13 cellular contexts compared by ENCODE assay signal in genomic region chr5:112024769-112025168, GRCh38.
DNase-seq lines count a peak whose midpoint lies in the region; ATAC-seq, FAIRE-seq and TF ChIP-seq lines count a peak whose summit lies in the region.
"Had no signal": no experiment of that assay in that cellular context is flagged by ENCODE, and none has a peak within 500 bp of the region (broad histone marks: within the 10 kb centered on the region; RNA-seq: fewer than 3 reads in every experiment).

No MANE protein-coding gene starts in this region.

- H3K9ac ChIP-seq in astrocyte (ENCODE audit: low read length) (no peak overlapping the region), HepG2 (ENCODE audit: insufficient read depth, low read depth, low read length) (no peak overlapping the region)

- H3K27ac ChIP-seq in astrocyte (ENCODE audit: low read depth, low read length): no peak overlapping the region
- H3K27ac ChIP-seq in small intestine (ENCODE audit: low read depth in 1 of 2, low read length in 1 of 2): no peak overlapping the region
- no peak overlapping the region for H3K27ac ChIP-seq in HepG2 (ENCODE audit: extremely low read length, insufficient read depth, low read length)

- H4K20me1 ChIP-seq in astrocyte (ENCODE audit: insufficient read depth, low read length) (no peaks in the 10 kb centered on the region), HepG2 (ENCODE audit: insufficient read depth, low read length) (no peaks in the 10 kb centered on the region)

- CTCF ChIA-PET in HepG2 (lab: Yijun Ruan, JAX; ENCODE audit: low intra/inter-chr PET ratio, low total read pairs): no interaction called here

- no peaks in the 10 kb centered on the region for H3K4me1 Mint-ChIP-seq in astrocyte (ENCODE audit: low read depth, unreplicated experiment)

- no peaks in the 10 kb centered on the region for H3K9me3 ChIP-seq in astrocyte (ENCODE audit: insufficient read depth, low read depth, low read length)
- no peaks in the 10 kb centered on the region for H3K9me3 ChIP-seq in small intestine (ENCODE audit: control insufficient read depth, low read depth)
- H3K9me3 ChIP-seq in HepG2 (ENCODE audit: low read length): no peaks in the 10 kb centered on the region
- H3K9me3 ChIP-seq: Caco-2 had no signal

- POLR2A ChIA-PET in HepG2 (lab: Yijun Ruan, JAX): no interaction called here

- H3K36me3 ChIP-seq in astrocyte (ENCODE audit: insufficient read depth, low read length) (no peaks in the 10 kb centered on the region), small intestine (ENCODE audit: control insufficient read depth in 2 of 2, insufficient read depth in 2 of 2, low read length in 2 of 2) (no peaks in the 10 kb centered on the region), HepG2 (replicated peaks in 1 of 2; ENCODE audit: control insufficient read depth in 1 of 2, insufficient read depth in 2 of 2, low read length in 2 of 2) (no peaks in the 10 kb centered on the region)

- H3K27me3 ChIP-seq in astrocyte (ENCODE audit: insufficient read depth, low read length) (no peaks in the 10 kb centered on the region), small intestine (ENCODE audit: control insufficient read depth in 2 of 2, insufficient read depth in 2 of 2, low read length in 2 of 2) (no peaks in the 10 kb centered on the region), HepG2 (ENCODE audit: control insufficient read depth in 1 of 2, insufficient read depth in 2 of 2, low read length in 2 of 2) (no peaks in the 10 kb centered on the region)

- H3K79me2 ChIP-seq in astrocyte (ENCODE audit: insufficient read depth, low read length): no peaks in the 10 kb centered on the region
- no peaks in the 10 kb centered on the region for H3K79me2 ChIP-seq in HepG2 (ENCODE audit: insufficient read depth, low read length)

- H3K4me2 ChIP-seq in astrocyte (ENCODE audit: low read length) (no peak overlapping the region), HepG2 (ENCODE audit: low read depth, low read length) (no peak overlapping the region)

- no peak for TF ChIP-seq CTCF in astrocyte (IDR thresholded peaks at IDR 0.05; ENCODE audit: insufficient read depth, low read depth, low read length)
- TF ChIP-seq CTCF in HepG2 (CRISPR knock-in tag; IDR thresholded peaks at IDR 0.05): no peak

- no peaks in the 10 kb centered on the region for H3K27me3 Mint-ChIP-seq in astrocyte (ENCODE audit: low read depth, unreplicated experiment)

- H3K27ac Mint-ChIP-seq in astrocyte (ENCODE audit: unreplicated experiment): no peak overlapping the region

- no peak for TF ChIP-seq EP300 in HepG2 (IDR thresholded peaks at IDR 0.05; ENCODE audit: low read depth in 2 of 2, low read length in 2 of 2)
- no peak for TF ChIP-seq EP300 in HepG2 (CRISPR knock-in tag; IDR thresholded peaks at IDR 0.05; ENCODE audit: borderline replicate concordance)

- 51 to 60% (median 52%) methylated on average over 2 of the region's 2 CpGs for WGBS in small intestine, 3 donors
- WGBS in HepG2 (ENCODE audit: low lambda C conversion rate): 0% methylated on average over 2 of the region's 2 CpGs

- DNase-seq in GM19239 (ENCODE audit: insufficient read length, low spot score): no peak
- no peak for DNase-seq in astrocyte (ENCODE audit: low read depth)
- DNase-seq in fibroblast of peridontal ligament (ENCODE audit: extremely low read depth): peak; percentile 58
- peak; percentile 15 for DNase-seq in smooth muscle cell of the brain vasculature (ENCODE audit: low read depth, low spot score)
- no peak for DNase-seq in small intestine
- no peak for DNase-seq in HepG2 (ENCODE audit: low spot score)
- no peak for DNase-seq in AG20443 (ENCODE audit: low spot score)
- DNase-seq: Caco-2, NCI-H1092, NCI-H146, NCI-H2081, NCI-H510A treated with DMSO at 0.1 percent for 48 hours had no signal

- H3K4me3 Mint-ChIP-seq in astrocyte (ENCODE audit: unreplicated experiment): no peak overlapping the region

- no peak for TF ChIP-seq RAD21 in HepG2 (CRISPR knock-in tag; IDR thresholded peaks at IDR 0.05)

- no peaks in the 10 kb centered on the region for H3K36me3 Mint-ChIP-seq in astrocyte (ENCODE audit: low read depth, unreplicated experiment)

- intact Hi-C loops in HepG2 (cut with micrococcal nuclease; ENCODE audit: unreplicated experiment): no loop called here

- H3K4me1 ChIP-seq in astrocyte (ENCODE audit: insufficient read depth, low read length): no peaks in the 10 kb centered on the region
- H3K4me1 ChIP-seq in small intestine (ENCODE audit: control insufficient read depth in 2 of 2, insufficient read depth in 1 of 2, low read depth in 1 of 2, low read length in 1 of 2): no peaks in the 10 kb centered on the region
- H3K4me1 ChIP-seq in HepG2 (ENCODE audit: insufficient read depth, low read length): no peaks in the 10 kb centered on the region
- H3K4me1 ChIP-seq: Caco-2 had no signal

- ATAC-seq in HepG2: no peak

- TF ChIP-seq POLR2A in HepG2 (IDR thresholded peaks at IDR 0.05; ENCODE audit: insufficient read depth in 1 of 2, low read depth in 2 of 2, low read length in 2 of 2): no peak

- peaks cover 2% of the 10 kb centered on the region for H3K9me3 Mint-ChIP-seq in astrocyte (ENCODE audit: unreplicated experiment)

- H3K4me3 ChIP-seq in astrocyte (ENCODE audit: insufficient read depth, low read depth, low read length) (no peak overlapping the region), small intestine (ENCODE audit: low read depth in 1 of 2, low read length in 2 of 2) (no peak overlapping the region), HepG2 (replicated peaks in 1 of 3; ENCODE audit: insufficient read depth in 1 of 3, low read depth in 2 of 3, low read length in 3 of 3) (no peak overlapping the region)

- FAIRE-seq in GM19239 (lab: Jason Lieb, UNC) (peak; percentile 59), astrocyte (lab: Jason Lieb, UNC) (peak; percentile 32), small intestine (lab: Jason Lieb, UNC) (no peak), HepG2 (lab: Jason Lieb, UNC) (no peak)
- FAIRE-seq: H1 had no signal

- no peak overlapping the region for H2AFZ ChIP-seq in astrocyte (ENCODE audit: low read depth, low read length)
- no peak overlapping the region for H2AFZ ChIP-seq in HepG2 (ENCODE audit: low read length)

- BruUV-seq in HepG2 (replicated peaks; lab: Mats Ljungman, UMichigan): no TSS peak

- in situ Hi-C loops in HepG2 (cut with HindIII; ENCODE audit: extremely low pct_ligation_motif_present, low pct_unique_long_range_greater_than_20kb): no loop called here

TF ChIP-seq in HepG2, 621 proteins besides CTCF, POLR2A, EP300 and RAD21 (continues in another document):
- TF ChIP-seq ZNF672 (CRISPR knock-in tag; IDR thresholded peaks at IDR 0.05): no peak
- TF ChIP-seq RBFOX2 (IDR thresholded peaks at IDR 0.05; ENCODE audit: low read depth, low read length): no peak
- no peak for TF ChIP-seq GATAD1 (CRISPR knock-in tag; IDR thresholded peaks at IDR 0.05)
- no peak for TF ChIP-seq RFX3 (CRISPR knock-in tag; IDR thresholded peaks at IDR 0.05)
- no peak for TF ChIP-seq UBTF (CRISPR knock-in tag; IDR thresholded peaks at IDR 0.05)
- no peak for TF ChIP-seq BCL3 (CRISPR knock-in tag; IDR thresholded peaks at IDR 0.05)

Comparison
In these comparisons a context has a peak if more than half of its experiments do, and no peak if none do; other contexts are left out.
1. DNase-seq: peak in fibroblast of peridontal ligament (single experiment) and smooth muscle cell of the brain vasculature (single experiment); none in GM19239 (single experiment), astrocyte (single experiment), small intestine (single experiment), HepG2 (single experiment) and AG20443 (single experiment).